10 cellular contexts compared by ENCODE assay signal in genomic region chr14:90368946-90369721, GRCh38. TPM values are rescaled to one million over a fixed set of nuclear protein-coding genes. Genes with fewer than 3 reads are reported as not detected.
DNase-seq lines count a peak whose midpoint lies in the region; ATAC-seq and TF ChIP-seq lines count a peak whose summit lies in the region.
"Had no signal": no experiment of that assay in that cellular context is flagged by ENCODE, and none has a peak within 500 bp of the region (broad histone marks: within the 10 kb centered on the region; RNA-seq: fewer than 3 reads in every experiment).

No MANE protein-coding gene starts in this region.

- no peak overlapping the region for H3K4me3 Mint-ChIP-seq in T-helper 17 cell

- H3K4me1 ChIP-seq in testis (no peaks in the 10 kb centered on the region), esophagus muscularis mucosa (no peaks in the 10 kb centered on the region)

- peak; percentile 90 for ATAC-seq in T-helper 17 cell
- ATAC-seq in HG02571 (IDR thresholded peaks at IDR 0.05; ENCODE audit: unreplicated experiment), result no peak
- ATAC-seq in HG03196 (IDR thresholded peaks at IDR 0.05; ENCODE audit: unreplicated experiment), result no peak

- intact Hi-C loops in testis (cut with DNase I; ENCODE audit: low total_unique reads) (no loop called here), esophagus muscularis mucosa (cut with DNase I) (no loop called here)

- peaks cover 2% of the 10 kb centered on the region for H3K4me1 Mint-ChIP-seq in T-helper 17 cell

- TF ChIP-seq POLR2A in testis (IDR thresholded peaks at IDR 0.05), result no peak
- TF ChIP-seq POLR2A in esophagus muscularis mucosa (IDR thresholded peaks at IDR 0.05; ENCODE audit: low read depth), result no peak

- no peaks in the 10 kb centered on the region for H3K36me3 Mint-ChIP-seq in T-helper 17 cell (ENCODE audit: low read depth)

- DNase-seq in AG10803 (ENCODE audit: low read depth) (peak; percentile 52), HCEC 1CT (peak; percentile 32), T-helper 17 cell (no peak), inferior parietal cortex (ENCODE audit: extremely low spot score) (peak; percentile 48), testis (no peak), esophagus muscularis mucosa (ENCODE audit: extremely low spot score) (no peak)
- DNase-seq: activated CD4-positive, alpha-beta T cell treated with anti-CD3 and anti-CD28 coated beads, Interleukin-2, amount 50 U/mL, for 1 hour had no signal

- H3K27me3 Mint-ChIP-seq in T-helper 17 cell, result peaks cover 4% of the 10 kb centered on the region

- WGBS in testis, 2 donors, result 64 to 79% methylated on average over 1 of the region's 1 CpG
- 77% methylated on average over 1 of the region's 1 CpG for WGBS in esophagus muscularis mucosa

- H3K9me3 ChIP-seq in T-helper 17 cell (ENCODE audit: control insufficient read depth, low read length, poor library complexity, severe bottlenecking) (no peaks in the 10 kb centered on the region), testis (no peaks in the 10 kb centered on the region), esophagus muscularis mucosa (no peaks in the 10 kb centered on the region)

- H3K4me3 ChIP-seq in AG10803 (ENCODE audit: low read length) (no peak overlapping the region), testis (no peak overlapping the region), esophagus muscularis mucosa (no peak overlapping the region)
- H3K4me3 ChIP-seq: smooth muscle cell had no signal

- no peak for TF ChIP-seq EP300 in esophagus muscularis mucosa (IDR thresholded peaks at IDR 0.05)

- no peaks in the 10 kb centered on the region for H3K36me3 ChIP-seq in testis (ENCODE audit: low read depth, missing control alignments)
- H3K36me3 ChIP-seq in esophagus muscularis mucosa, result no peaks in the 10 kb centered on the region

- no peak overlapping the region for H3K27ac ChIP-seq in testis
- H3K27ac ChIP-seq in esophagus muscularis mucosa (replicated peaks in 1 of 4), result no peak overlapping the region

- H3K27ac Mint-ChIP-seq in T-helper 17 cell, result no peak overlapping the region

- no peaks in the 10 kb centered on the region for H3K27me3 ChIP-seq in testis
- H3K27me3 ChIP-seq in esophagus muscularis mucosa, result no peaks in the 10 kb centered on the region

- TF ChIP-seq CTCF in AG10803 (conservative IDR thresholded peaks at IDR 0.05; ENCODE audit: low read length), result no peak; the same call in 1 of the 2 replicates
- TF ChIP-seq CTCF in testis (IDR thresholded peaks at IDR 0.05), result no peak
- TF ChIP-seq CTCF in esophagus muscularis mucosa (IDR thresholded peaks at IDR 0.05), result peak in 1 of 3 experiments; percentile 18

RNA-seq across cellular contexts. Expression of gene CALM1, which starts 27.7 kb away (rescaled TPM):
- total RNA-seq in T-helper 17 cell (100 to 1,000 TPM; 872 to 886 TPM), testis (100 to 1,000 TPM; 428 to 526 TPM), esophagus muscularis mucosa (100 to 1,000 TPM; 482 to 847 (median 640) TPM)
- polyA plus RNA-seq in testis (ENCODE audit: insufficient read depth, low read depth, low replicate concordance), result 379 TPM

RNA-seq across cellular contexts. Expression of gene NRDE2, which starts 37.4 kb away (rescaled TPM):
- total RNA-seq in T-helper 17 cell, result 10 to 100 TPM; 18.6 to 21.5 TPM
- total RNA-seq in testis, result 10 to 100 TPM; 31.3 to 34.8 TPM
- polyA plus RNA-seq in testis (ENCODE audit: insufficient read depth, low read depth, low replicate concordance), result 16.7 TPM
- total RNA-seq in esophagus muscularis mucosa, result 10 to 100 TPM in 3 of 4 donors, 1 to 10 TPM in 1; 8.0 to 14.1 (median 12.2) TPM

Comparison
In these comparisons a context has a peak if more than half of its experiments do, and no peak if none do; other contexts are left out.
1. DNase-seq: peak in AG10803 (single experiment), HCEC 1CT (single experiment) and inferior parietal cortex (single experiment); none in T-helper 17 cell (0 of 3), testis (single experiment) and esophagus muscularis mucosa (single experiment).